In the genomic region with DNA sequence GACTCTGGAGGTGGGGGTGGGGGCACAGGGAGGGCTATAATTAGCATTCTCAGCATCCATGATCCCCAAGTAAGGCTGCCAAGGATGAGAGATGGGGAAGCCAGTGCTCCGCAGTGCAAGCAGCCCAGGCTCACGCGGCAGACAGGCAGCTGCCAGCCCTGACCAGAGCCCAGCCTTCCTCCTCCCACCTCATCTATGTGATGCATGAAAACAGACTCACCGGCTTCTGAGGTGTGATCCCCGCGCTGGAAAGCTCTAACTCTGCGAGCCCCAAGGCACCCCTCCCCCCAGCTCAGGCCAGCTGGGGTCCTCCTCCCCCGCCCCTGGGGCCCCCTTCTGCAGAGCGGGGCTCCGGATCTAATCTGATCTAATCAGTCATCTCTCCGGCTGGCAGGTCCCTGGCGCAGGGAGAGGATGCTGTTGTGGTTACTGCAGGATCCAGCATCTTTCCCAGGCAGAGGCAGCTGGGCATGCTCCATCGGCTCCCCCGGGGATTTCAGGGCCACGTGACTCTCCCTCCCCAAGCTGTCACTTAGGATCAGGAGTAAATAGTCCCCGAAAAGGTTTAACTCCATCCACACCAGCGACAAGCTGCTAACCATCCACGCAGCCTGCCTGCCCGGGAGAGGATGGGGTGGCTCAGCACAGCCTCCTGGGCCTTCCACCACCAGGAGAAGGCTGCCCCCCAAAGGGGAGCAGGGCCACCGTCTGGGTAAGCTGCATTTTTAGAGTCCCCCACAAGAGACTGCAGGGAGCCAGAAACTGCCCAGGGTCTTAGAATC, we compare ENCODE assay signal across 9 cellular contexts. TPM values are rescaled to one million over a fixed set of nuclear protein-coding genes. Genes with fewer than 3 reads are reported as not detected.
A peak's percentile ranks its signal among the peaks of the same experiment; 100 is the strongest.
DNase-seq lines count a peak whose midpoint lies in the region; ATAC-seq and TF ChIP-seq lines count a peak whose summit lies in the region.
"Had no signal": no experiment of that assay in that cellular context is flagged by ENCODE, and none has a peak within 500 bp of the region (broad histone marks: within the 10 kb centered on the region; RNA-seq: fewer than 3 reads in every experiment).

A gene with protein sequence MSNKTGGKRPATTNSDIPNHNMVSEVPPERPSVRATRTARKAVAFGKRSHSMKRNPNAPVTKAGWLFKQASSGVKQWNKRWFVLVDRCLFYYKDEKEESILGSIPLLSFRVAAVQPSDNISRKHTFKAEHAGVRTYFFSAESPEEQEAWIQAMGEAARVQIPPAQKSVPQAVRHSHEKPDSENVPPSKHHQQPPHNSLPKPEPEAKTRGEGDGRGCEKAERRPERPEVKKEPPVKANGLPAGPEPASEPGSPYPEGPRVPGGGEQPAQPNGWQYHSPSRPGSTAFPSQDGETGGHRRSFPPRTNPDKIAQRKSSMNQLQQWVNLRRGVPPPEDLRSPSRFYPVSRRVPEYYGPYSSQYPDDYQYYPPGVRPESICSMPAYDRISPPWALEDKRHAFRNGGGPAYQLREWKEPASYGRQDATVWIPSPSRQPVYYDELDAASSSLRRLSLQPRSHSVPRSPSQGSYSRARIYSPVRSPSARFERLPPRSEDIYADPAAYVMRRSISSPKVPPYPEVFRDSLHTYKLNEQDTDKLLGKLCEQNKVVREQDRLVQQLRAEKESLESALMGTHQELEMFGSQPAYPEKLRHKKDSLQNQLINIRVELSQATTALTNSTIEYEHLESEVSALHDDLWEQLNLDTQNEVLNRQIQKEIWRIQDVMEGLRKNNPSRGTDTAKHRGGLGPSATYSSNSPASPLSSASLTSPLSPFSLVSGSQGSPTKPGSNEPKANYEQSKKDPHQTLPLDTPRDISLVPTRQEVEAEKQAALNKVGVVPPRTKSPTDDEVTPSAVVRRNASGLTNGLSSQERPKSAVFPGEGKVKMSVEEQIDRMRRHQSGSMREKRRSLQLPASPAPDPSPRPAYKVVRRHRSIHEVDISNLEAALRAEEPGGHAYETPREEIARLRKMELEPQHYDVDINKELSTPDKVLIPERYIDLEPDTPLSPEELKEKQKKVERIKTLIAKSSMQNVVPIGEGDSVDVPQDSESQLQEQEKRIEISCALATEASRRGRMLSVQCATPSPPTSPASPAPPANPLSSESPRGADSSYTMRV (minus strand): TSS at position 456 of the 782 bp plus-strand sequence. CDS start 86,202 bp downstream, outside the sequence.

- ATAC-seq in HG02759 (IDR thresholded peaks at IDR 0.05; ENCODE audit: unreplicated experiment): no peak
- ATAC-seq in CD4-positive, alpha-beta T cell (ENCODE audit: poor library complexity): no peak
- ATAC-seq in GM21447 (IDR thresholded peaks at IDR 0.05; ENCODE audit: unreplicated experiment): no peak

- H3K36me3 ChIP-seq in OCI-LY7 (ENCODE audit: insufficient read depth, low read length) (no peaks in the 10 kb centered on the region), esophagus muscularis mucosa (no peaks in the 10 kb centered on the region)

- WGBS in esophagus muscularis mucosa: 7% methylated on average over 10 of the region's 20 CpGs

- H3K27ac Mint-ChIP-seq in HFFc6 (no peak within 1 kb of the TSS; the same call in 1 of the 2 replicates), nephron progenitor cell (no peak within 1 kb of the TSS)
- no peak within 1 kb of the TSS for H3K27ac Mint-ChIP-seq in CD4-positive, alpha-beta T cell

- intact Hi-C loops in OCI-LY7 (cut with micrococcal nuclease; ENCODE audit: unreplicated experiment): loop anchor here (5.0 kb wide), 2 partner anchors 152 to 857 kb away; no protein-coding TSS in a partner anchor
- intact Hi-C loops in esophagus muscularis mucosa (cut with DNase I): loop anchor here (10.0 kb wide), 1 partner anchor 495 kb away; a partner anchor contains a TSS
- intact Hi-C loops in CD4-positive, alpha-beta T cell (cut with DNase I, micrococcal nuclease): loop anchor here (5.0 to 10.0 kb wide), 3 partner anchors 152 to 855 kb away; a partner anchor contains a TSS

- H3K27ac ChIP-seq in OCI-LY7 (ENCODE audit: low read depth, low read length, poor library complexity, severe bottlenecking) (no peak within 1 kb of the TSS), esophagus muscularis mucosa (replicated peaks in 1 of 4) (peak within 1 kb of the TSS in 2 of 4 donors; percentile 13 to 26)
- no peak within 1 kb of the TSS for H3K27ac ChIP-seq in CD4-positive, alpha-beta T cell (ENCODE audit: low read depth, low read length)

- no peak for TF ChIP-seq EP300 in esophagus muscularis mucosa (IDR thresholded peaks at IDR 0.05)

- TF ChIP-seq CTCF in HFFc6 (IDR thresholded peaks at IDR 0.05) (peak; percentile 75), OCI-LY7 (conservative IDR thresholded peaks at IDR 0.05; ENCODE audit: low read length) (0 out of 2 replicates have a peak, but pooled peaks have one; percentile 32), esophagus muscularis mucosa (IDR thresholded peaks at IDR 0.05) (peak in 1 of 3 experiments; percentile 19), nephron progenitor cell (IDR thresholded peaks at IDR 0.05) (peak; percentile 13)
- TF ChIP-seq CTCF in CD4-positive, alpha-beta T cell (IDR thresholded peaks at IDR 0.05): no peak

- H3K4me1 Mint-ChIP-seq in HFFc6 (ENCODE audit: low read depth): peaks cover 30% of the 10 kb centered on the region
- H3K4me1 Mint-ChIP-seq in nephron progenitor cell: peaks cover 37% of the 10 kb centered on the region
- H3K4me1 Mint-ChIP-seq in CD4-positive, alpha-beta T cell (ENCODE audit: low read depth): peaks cover 5% of the 10 kb centered on the region

- TF ChIP-seq POLR2A in esophagus muscularis mucosa (IDR thresholded peaks at IDR 0.05; ENCODE audit: low read depth): no peak

- H3K27me3 ChIP-seq in esophagus muscularis mucosa: peaks cover 0 to 53% (median 3%) of the 10 kb centered on the region in 4 donors
- no peaks in the 10 kb centered on the region for H3K27me3 ChIP-seq in CD4-positive, alpha-beta T cell (ENCODE audit: control insufficient read depth, insufficient read depth, low read length)

- BruUV-seq in OCI-LY7 (replicated peaks; lab: Mats Ljungman, UMichigan): no TSS peak

- no peaks in the 10 kb centered on the region for H3K79me2 ChIP-seq in OCI-LY7 (ENCODE audit: insufficient read depth, low read depth, low read length)

- no peaks in the 10 kb centered on the region for H3K9me3 Mint-ChIP-seq in HFFc6
- H3K9me3 Mint-ChIP-seq in nephron progenitor cell: no peaks in the 10 kb centered on the region
- H3K9me3 Mint-ChIP-seq in CD4-positive, alpha-beta T cell: no peaks in the 10 kb centered on the region

- no peaks in the 10 kb centered on the region for H4K20me1 ChIP-seq in OCI-LY7 (ENCODE audit: insufficient read depth, low read length)

- H3K36me3 Mint-ChIP-seq in HFFc6 (ENCODE audit: low read depth) (no peaks in the 10 kb centered on the region), nephron progenitor cell (ENCODE audit: low read depth) (no peaks in the 10 kb centered on the region)
- no peaks in the 10 kb centered on the region for H3K36me3 Mint-ChIP-seq in CD4-positive, alpha-beta T cell (ENCODE audit: low read depth)

- no peaks in the 10 kb centered on the region for H3K9me2 ChIP-seq in OCI-LY7 (ENCODE audit: insufficient read depth, low read length)

- peak within 1 kb of the TSS; percentile 77 for H3K4me3 Mint-ChIP-seq in HFFc6
- peak within 1 kb of the TSS; percentile 61 for H3K4me3 Mint-ChIP-seq in nephron progenitor cell
- H3K4me3 Mint-ChIP-seq in CD4-positive, alpha-beta T cell: no peak within 1 kb of the TSS

- H3K9me3 ChIP-seq in OCI-LY7 (ENCODE audit: low read length): no peaks in the 10 kb centered on the region
- H3K9me3 ChIP-seq in esophagus muscularis mucosa: no peaks in the 10 kb centered on the region
- H3K9me3 ChIP-seq in CD4-positive, alpha-beta T cell (ENCODE audit: control insufficient read depth, low read length): no peaks in the 10 kb centered on the region

- H2AFZ ChIP-seq in OCI-LY7 (ENCODE audit: low read length): no peak within 1 kb of the TSS

- H3K27me3 Mint-ChIP-seq in HFFc6 (ENCODE audit: insufficient read depth) (peaks cover 2% of the 10 kb centered on the region), nephron progenitor cell (ENCODE audit: low read depth, poor library complexity) (peaks cover 54% of the 10 kb centered on the region)
- peaks cover 9% of the 10 kb centered on the region for H3K27me3 Mint-ChIP-seq in CD4-positive, alpha-beta T cell

- CTCF ChIA-PET in OCI-LY7 (lab: Charles Lee; ENCODE audit: unreplicated experiment): no interaction called here
- CTCF ChIA-PET in CD4-positive, alpha-beta T cell (lab: Charles Lee): no interaction called here

- H3K4me3 ChIP-seq in OCI-LY7 (ENCODE audit: low read depth, low read length, poor library complexity, severe bottlenecking) (no peak within 1 kb of the TSS), esophagus muscularis mucosa (peak within 1 kb of the TSS in 3 of 4 donors; percentile 10 to 37 (median 14))

- POLR2A ChIA-PET in OCI-LY7 (lab: Charles Lee): interaction anchor here (1.0 kb wide), 1 partner anchor 191 kb away, joined by 3 read pairs; no protein-coding TSS in a partner anchor
- POLR2A ChIA-PET in CD4-positive, alpha-beta T cell (lab: Charles Lee): no interaction called here

- no peak within 1 kb of the TSS for H3K4me2 ChIP-seq in OCI-LY7 (ENCODE audit: low read length)

- H3K4me1 ChIP-seq in OCI-LY7 (ENCODE audit: insufficient read depth, low read length, poor library complexity, severe bottlenecking) (peaks cover 5% of the 10 kb centered on the region), esophagus muscularis mucosa (peaks cover 26 to 33% (median 29%) of the 10 kb centered on the region in 4 donors)

- peak; percentile 52 for DNase-seq in HFFc6
- DNase-seq in OCI-LY7 (ENCODE audit: low spot score): no peak
- DNase-seq in esophagus muscularis mucosa (ENCODE audit: extremely low spot score): no peak
- DNase-seq in nephron progenitor cell: peak; percentile 67
- DNase-seq in CD4-positive, alpha-beta T cell: no peak
- DNase-seq in RPMI8226: no peak

RNA-seq across cellular contexts. Expression of the gene that starts here (rescaled TPM):
- 1 to 10 TPM; 1.3 to 2.4 (median 1.5) TPM for total RNA-seq in HFFc6 (2021; fragmentation: NEBNext Ultra II Directional; extraction: Animal tissue kit (Norgen Biotek cat#: 25700))
- total RNA-seq in OCI-LY7 (2014; rRNA removed; shearing (Covaris generic)): not detected in 2 replicates
- not detected in 2 replicates for total RNA-seq in OCI-LY7 (2022)
- total RNA-seq in esophagus muscularis mucosa: 10 to 100 TPM; 11.9 to 22.4 (median 15.9) TPM
- under 1 TPM; 0.53 to 0.82 TPM for total RNA-seq in CD4-positive, alpha-beta T cell
- total RNA-seq: SK-MEL-5 had no signal

Comparison
In these comparisons a context has a peak if more than half of its experiments do, and no peak if none do; other contexts are left out.
1. DNase-seq: peak in HFFc6 (single experiment) and nephron progenitor cell (single experiment); none in OCI-LY7 (single experiment), esophagus muscularis mucosa (single experiment), CD4-positive, alpha-beta T cell (0 of 10) and RPMI8226 (single experiment).